ENCODE assay signal across 2 cellular contexts in genomic region chr2:205053827-205054410, GRCh38.
A peak's percentile ranks its signal among the peaks of the same experiment; 100 is the strongest.
TF ChIP-seq lines count a peak whose summit lies in the region.

No MANE protein-coding gene starts in this region.

TF ChIP-seq in HEK293, 187 proteins besides CTCF, POLR2A, EP300 and RAD21:
- TF ChIP-seq, protein P1, sequence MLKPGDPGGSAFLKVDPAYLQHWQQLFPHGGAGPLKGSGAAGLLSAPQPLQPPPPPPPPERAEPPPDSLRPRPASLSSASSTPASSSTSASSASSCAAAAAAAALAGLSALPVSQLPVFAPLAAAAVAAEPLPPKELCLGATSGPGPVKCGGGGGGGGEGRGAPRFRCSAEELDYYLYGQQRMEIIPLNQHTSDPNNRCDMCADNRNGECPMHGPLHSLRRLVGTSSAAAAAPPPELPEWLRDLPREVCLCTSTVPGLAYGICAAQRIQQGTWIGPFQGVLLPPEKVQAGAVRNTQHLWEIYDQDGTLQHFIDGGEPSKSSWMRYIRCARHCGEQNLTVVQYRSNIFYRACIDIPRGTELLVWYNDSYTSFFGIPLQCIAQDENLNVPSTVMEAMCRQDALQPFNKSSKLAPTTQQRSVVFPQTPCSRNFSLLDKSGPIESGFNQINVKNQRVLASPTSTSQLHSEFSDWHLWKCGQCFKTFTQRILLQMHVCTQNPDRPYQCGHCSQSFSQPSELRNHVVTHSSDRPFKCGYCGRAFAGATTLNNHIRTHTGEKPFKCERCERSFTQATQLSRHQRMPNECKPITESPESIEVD (tag by site-specific recombination; IDR thresholded peaks at IDR 0.05), result peak; percentile 44; the same call in 1 of the 2 replicates
- TF ChIP-seq FEZF1 (tag by site-specific recombination; IDR thresholded peaks at IDR 0.05) (peak; percentile 41), ZBTB17 (tag by site-specific recombination; IDR thresholded peaks at IDR 0.05) (no peak), ZNF843 (tag by site-specific recombination; IDR thresholded peaks at IDR 0.05) (peak; percentile 43; the same call in 1 of the 2 replicates), ZIC2 (tag by site-specific recombination; IDR thresholded peaks at IDR 0.05) (peak; percentile 34; the same call in 1 of the 2 replicates), ZNF777 (tag by site-specific recombination; IDR thresholded peaks at IDR 0.05; ENCODE audit: borderline replicate concordance) (no peak), ZNF621 (tag by site-specific recombination; IDR thresholded peaks at IDR 0.05) (no peak), ZXDB (tag by site-specific recombination; IDR thresholded peaks at IDR 0.05) (peak; percentile 21; the same call in 1 of the 2 replicates), ZNF623 (tag by site-specific recombination; IDR thresholded peaks at IDR 0.05) (no peak), ZBTB6 (tag by site-specific recombination; IDR thresholded peaks at IDR 0.05) (no peak)
TF ChIP-seq in HEK293: peak in this region for 5.

TF ChIP-seq in endothelial cell of umbilical vein, 7 proteins besides CTCF, POLR2A, EP300 and RAD21 (continued from another document):
- TF ChIP-seq GATA2 (IDR thresholded peaks at IDR 0.05; ENCODE audit: insufficient read depth, insufficient read length, low read depth, low read length) (no peak), MAX (IDR thresholded peaks at IDR 0.05; ENCODE audit: insufficient read depth, insufficient read length) (no peak), FOS (IDR thresholded peaks at IDR 0.05; ENCODE audit: borderline replicate concordance, insufficient read depth, low read length) (no peak)
